ENCODE assay signal across 25 cellular contexts in genomic region chrX:103099706-103100105, GRCh38. TPM values are rescaled to one million over a fixed set of nuclear protein-coding genes. Genes with fewer than 3 reads are reported as not detected.
"Had no signal": no experiment of that assay in that cellular context is flagged by ENCODE, and none has a peak within 500 bp of the region (broad histone marks: within the 10 kb centered on the region; RNA-seq: fewer than 3 reads in every experiment).

No MANE protein-coding gene starts in this region.

- DNase-seq: activated B cell treated with CpG ODN at 0.5 μM for 24 hours; activated CD4-positive, alpha-beta memory T cell treated with anti-CD3 and anti-CD28 coated beads for 36 hours; activated CD4-positive, alpha-beta T cell treated with anti-CD3 and anti-CD28 coated beads, Interleukin-2, amount 10 ng/mL, durations not matched to agents 7 days and 5 days; activated CD8-positive, alpha-beta memory T cell treated with anti-CD3 and anti-CD28 coated beads for 24 hours; activated effector memory CD4-positive, alpha-beta T cell treated with anti-CD3 and anti-CD28 coated beads, Interleukin-2, amount 50 U/mL, for 16 hours; activated naive CD4-positive, alpha-beta T cell treated with Interleukin-2 at 50 U/mL for 16 hours; activated naive CD8-positive, alpha-beta T cell treated with anti-CD3 and anti-CD28 coated beads, Interleukin-2, amount 50 U/mL, for 24 hours; activated T-cell treated with anti-CD3 and anti-CD28 coated beads, Interleukin-2, amount 50 U/mL, for 4 hours; amniotic stem cell; Karpas-422; NCI-H1105 treated with DMSO at 0.1 percent for 48 hours; NCI-H1436 treated with DMSO at 0.1 percent for 48 hours; NCI-H187 treated with DMSO at 0.1 percent for 48 hours; NCI-H2107; NCI-H2171 treated with DMSO at 0.1 percent for 48 hours; NCI-H345; NCI-H510A; NCI-H69; PC-3; SHP77; T-helper 17 cell; T-helper 9 cell had no signal

- ATAC-seq: activated naive CD4-positive, alpha-beta T cell treated with anti-CD3 and anti-CD28 coated beads, Interleukin-2, amount 50 U/mL, for 72 hours; activated naive CD8-positive, alpha-beta T cell treated with anti-CD3 and anti-CD28 coated beads, Interleukin-2, amount 50 U/mL, for 24 hours; activated T-cell treated with anti-CD3 and anti-CD28 coated beads, Interleukin-2, amount 50 U/mL, for 4 hours; PC-3; T-helper 17 cell had no signal

RNA-seq across cellular contexts. Expression of gene NXF3, which starts 6.8 kb away (rescaled TPM):
- total RNA-seq: activated B cell treated with CpG ODN at 0.5 μM for 24 hours; activated CD4-positive, alpha-beta memory T cell treated with anti-CD3 and anti-CD28 coated beads for 36 hours; activated CD4-positive, alpha-beta T cell treated with anti-CD3 and anti-CD28 coated beads, Interleukin-2, amount 10 ng/mL, durations not matched to agents 7 days and 5 days; activated naive CD4-positive, alpha-beta T cell treated with anti-CD3 and anti-CD28 coated beads, Interleukin-2, amount 50 U/mL, for 72 hours; activated T-cell treated with anti-CD3 and anti-CD28 coated beads, Interleukin-2, amount 50 U/mL, for 4 hours; ascending aorta; SK-MEL-5; T-helper 17 cell had no signal

RNA-seq across cellular contexts. Expression of gene BEX1, which starts 35.7 kb away (rescaled TPM):
- total RNA-seq: activated CD4-positive, alpha-beta T cell treated with anti-CD3 and anti-CD28 coated beads, Interleukin-2, amount 10 ng/mL, durations not matched to agents 7 days and 5 days; ascending aorta had no signal
